Comparison of ENCODE assay signal across 9 cellular contexts in the genomic region with DNA sequence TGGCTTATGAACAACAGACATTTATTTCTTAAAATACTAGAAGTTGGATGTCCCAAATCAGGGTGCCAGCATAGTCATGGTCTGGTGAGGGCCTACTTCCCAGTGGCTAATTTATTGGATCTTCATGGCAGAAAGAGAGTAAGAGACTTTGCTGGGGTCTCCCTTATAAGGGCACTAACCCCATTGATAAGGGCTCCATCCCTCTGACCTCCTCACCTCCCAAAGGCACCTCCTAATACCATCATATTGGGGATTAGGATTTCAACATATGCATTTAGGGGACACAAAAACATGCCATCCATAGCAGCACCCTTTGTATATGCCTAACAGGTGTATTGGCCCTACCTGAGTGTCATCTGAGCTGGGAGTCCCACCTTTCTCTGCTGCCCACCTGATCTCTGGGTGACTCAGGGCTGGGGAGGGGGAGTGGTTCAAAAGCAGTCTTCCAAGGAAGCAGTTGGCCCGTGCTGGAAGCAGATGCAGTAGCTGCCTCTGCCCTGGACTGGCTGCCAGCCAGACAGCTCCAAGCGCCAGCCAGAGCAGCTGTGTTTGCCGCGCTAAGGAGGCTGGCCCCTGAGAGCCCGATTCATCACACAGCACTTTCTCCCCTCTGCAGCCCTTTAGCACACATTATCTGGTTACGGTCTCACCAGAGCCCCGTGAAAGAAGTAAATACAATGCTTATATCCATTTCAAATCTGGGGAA.
A peak's percentile ranks its signal among the peaks of the same experiment; 100 is the strongest.
DNase-seq lines count a peak whose midpoint lies in the region; ATAC-seq and TF ChIP-seq lines count a peak whose summit lies in the region.
"Had no signal": no experiment of that assay in that cellular context is flagged by ENCODE, and none has a peak within 500 bp of the region (broad histone marks: within the 10 kb centered on the region; RNA-seq: fewer than 3 reads in every experiment).

No MANE protein-coding gene starts in this region.

- peaks cover 28% of the 10 kb centered on the region for H3K4me1 Mint-ChIP-seq in stimulated activated memory B cell treated with anti-CD40 and anti-IgM and Interleukin-4, amounts not matched to agents 10 μg/mL and 1 μg/mL and 100 μg/mL, for 72 hours
- peaks cover 16% of the 10 kb centered on the region for H3K4me1 Mint-ChIP-seq in activated naive CD8-positive, alpha-beta T cell treated with anti-CD3 and anti-CD28 coated beads for 36 hours

- peaks cover 0 to 4% (median 0%) of the 10 kb centered on the region in 5 donors for H3K9me3 ChIP-seq in subcutaneous abdominal adipose tissue (ENCODE audit: control insufficient read depth in 5 of 5, low read length in 5 of 5)

- no peak overlapping the region for H3K4me3 Mint-ChIP-seq in stimulated activated memory B cell treated with anti-CD40 and anti-IgM and Interleukin-4, amounts not matched to agents 10 μg/mL and 1 μg/mL and 100 μg/mL, for 72 hours
- H3K4me3 Mint-ChIP-seq in activated naive CD8-positive, alpha-beta T cell treated with anti-CD3 and anti-CD28 coated beads for 36 hours, result no peak overlapping the region

- peaks cover 0 to 7% (median 0%) of the 10 kb centered on the region in 5 donors for H3K36me3 ChIP-seq in subcutaneous abdominal adipose tissue (ENCODE audit: control insufficient read depth in 5 of 5, insufficient read depth in 5 of 5, low read length in 5 of 5)

- peaks cover 4% of the 10 kb centered on the region for H3K36me3 Mint-ChIP-seq in stimulated activated memory B cell treated with anti-CD40 and anti-IgM and Interleukin-4, amounts not matched to agents 10 μg/mL and 1 μg/mL and 100 μg/mL, for 72 hours
- H3K36me3 Mint-ChIP-seq in activated naive CD8-positive, alpha-beta T cell treated with anti-CD3 and anti-CD28 coated beads for 36 hours, result peaks cover 5% of the 10 kb centered on the region

- H3K27me3 Mint-ChIP-seq in stimulated activated memory B cell treated with anti-CD40 and anti-IgM and Interleukin-4, amounts not matched to agents 10 μg/mL and 1 μg/mL and 100 μg/mL, for 72 hours, result no peaks in the 10 kb centered on the region
- no peaks in the 10 kb centered on the region for H3K27me3 Mint-ChIP-seq in activated naive CD8-positive, alpha-beta T cell treated with anti-CD3 and anti-CD28 coated beads for 36 hours

- no peak overlapping the region for H3K27ac Mint-ChIP-seq in stimulated activated memory B cell treated with anti-CD40 and anti-IgM and Interleukin-4, amounts not matched to agents 10 μg/mL and 1 μg/mL and 100 μg/mL, for 72 hours
- no peak overlapping the region for H3K27ac Mint-ChIP-seq in activated naive CD8-positive, alpha-beta T cell treated with anti-CD3 and anti-CD28 coated beads for 36 hours

- DNase-seq in NCI-H1105 (lab: John Stamatoyannopoulos, UW) (peak; percentile 91), left ventricle myocardium superior (peak; percentile 80), SIG-M5 (lab: John Stamatoyannopoulos, UW) (no peak), cerebellum (ENCODE audit: low spot score) (no peak)
- DNase-seq in activated naive CD8-positive, alpha-beta T cell treated with anti-CD3 and anti-CD28 coated beads for 36 hours, result no peak
- DNase-seq: NCI-H526 treated with DMSO at 0.1 percent for 48 hours had no signal

- no peaks in the 10 kb centered on the region for H3K27me3 ChIP-seq in subcutaneous abdominal adipose tissue (ENCODE audit: control insufficient read depth in 5 of 5, insufficient read depth in 4 of 5, low read length in 5 of 5)

- H3K4me1 ChIP-seq in subcutaneous abdominal adipose tissue (ENCODE audit: control insufficient read depth in 5 of 5, insufficient read depth in 5 of 5, low read length in 5 of 5), result peaks cover 3 to 35% (median 17%) of the 10 kb centered on the region in 5 donors

- H3K9ac ChIP-seq in subcutaneous abdominal adipose tissue (ENCODE audit: low read length in 5 of 5), result no peak overlapping the region

- intact Hi-C loops in left ventricle myocardium superior (cut with micrococcal nuclease), result no loop called here

- ATAC-seq in SK-N-SH treated with all-trans-retinoic acid at 6 μM for 48 hours (peak; percentile 85), left ventricle myocardium superior (peak; percentile 81)
- ATAC-seq in stimulated activated memory B cell treated with anti-CD40 and anti-IgM and Interleukin-4, amounts not matched to agents 10 μg/mL and 1 μg/mL and 100 μg/mL, for 72 hours, result no peak

- H3K9me3 Mint-ChIP-seq in stimulated activated memory B cell treated with anti-CD40 and anti-IgM and Interleukin-4, amounts not matched to agents 10 μg/mL and 1 μg/mL and 100 μg/mL, for 72 hours, result peaks cover 3% of the 10 kb centered on the region
- peaks cover 3% of the 10 kb centered on the region for H3K9me3 Mint-ChIP-seq in activated naive CD8-positive, alpha-beta T cell treated with anti-CD3 and anti-CD28 coated beads for 36 hours

- H3K4me3 ChIP-seq in subcutaneous abdominal adipose tissue (ENCODE audit: low read depth in 1 of 5, low read length in 5 of 5), result no peak overlapping the region

- H3K27ac ChIP-seq in subcutaneous abdominal adipose tissue (ENCODE audit: low read depth, low read length), result peak overlapping the region; percentile 41

TF ChIP-seq in SK-N-SH treated with all-trans-retinoic acid at 6 μM for 48 hours, 23 proteins besides CTCF, POLR2A, EP300 and RAD21:
- TF ChIP-seq TCF4 (CRISPR knock-in tag; IDR thresholded peaks at IDR 0.05; ENCODE audit: borderline replicate concordance) (peak; percentile 27; the same call in 1 of the 2 replicates), TOX (CRISPR knock-in tag; IDR thresholded peaks at IDR 0.05; ENCODE audit: borderline replicate concordance) (no peak), CREB5 (CRISPR knock-in tag; IDR thresholded peaks at IDR 0.05; ENCODE audit: low read depth) (no peak), ZNF565 (CRISPR knock-in tag; conservative IDR thresholded peaks at IDR 0.05; ENCODE audit: low read depth) (no peak), CSDC2 (CRISPR knock-in tag; IDR thresholded peaks at IDR 0.05) (no peak), SNAI2 (CRISPR knock-in tag; IDR thresholded peaks at IDR 0.05) (no peak)
- TF ChIP-seq, protein P1, sequence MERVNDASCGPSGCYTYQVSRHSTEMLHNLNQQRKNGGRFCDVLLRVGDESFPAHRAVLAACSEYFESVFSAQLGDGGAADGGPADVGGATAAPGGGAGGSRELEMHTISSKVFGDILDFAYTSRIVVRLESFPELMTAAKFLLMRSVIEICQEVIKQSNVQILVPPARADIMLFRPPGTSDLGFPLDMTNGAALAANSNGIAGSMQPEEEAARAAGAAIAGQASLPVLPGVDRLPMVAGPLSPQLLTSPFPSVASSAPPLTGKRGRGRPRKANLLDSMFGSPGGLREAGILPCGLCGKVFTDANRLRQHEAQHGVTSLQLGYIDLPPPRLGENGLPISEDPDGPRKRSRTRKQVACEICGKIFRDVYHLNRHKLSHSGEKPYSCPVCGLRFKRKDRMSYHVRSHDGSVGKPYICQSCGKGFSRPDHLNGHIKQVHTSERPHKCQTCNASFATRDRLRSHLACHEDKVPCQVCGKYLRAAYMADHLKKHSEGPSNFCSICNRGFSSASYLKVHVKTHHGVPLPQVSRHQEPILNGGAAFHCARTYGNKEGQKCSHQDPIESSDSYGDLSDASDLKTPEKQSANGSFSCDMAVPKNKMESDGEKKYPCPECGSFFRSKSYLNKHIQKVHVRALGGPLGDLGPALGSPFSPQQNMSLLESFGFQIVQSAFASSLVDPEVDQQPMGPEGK (CRISPR knock-in tag; IDR thresholded peaks at IDR 0.05; ENCODE audit: borderline replicate concordance), result no peak
TF ChIP-seq in SK-N-SH treated with all-trans-retinoic acid at 6 μM for 48 hours: peak in this region for 1.

Comparison
In these comparisons a context has a peak if more than half of its experiments do, and no peak if none do; other contexts are left out.
1. DNase-seq: peak in NCI-H1105 (single experiment) and left ventricle myocardium superior (single experiment); none in SIG-M5 (single experiment), activated naive CD8-positive, alpha-beta T cell treated with anti-CD3 and anti-CD28 coated beads for 36 hours (single experiment) and cerebellum (single experiment).